ENCODE assay signal across 8 cellular contexts in genomic region chr1:151008244-151009205, GRCh38. TPM values are rescaled to one million over a fixed set of nuclear protein-coding genes. Genes with fewer than 3 reads are reported as not detected.
DNase-seq lines count a peak whose midpoint lies in the region; ATAC-seq, FAIRE-seq and TF ChIP-seq lines count a peak whose summit lies in the region.

A gene with protein sequence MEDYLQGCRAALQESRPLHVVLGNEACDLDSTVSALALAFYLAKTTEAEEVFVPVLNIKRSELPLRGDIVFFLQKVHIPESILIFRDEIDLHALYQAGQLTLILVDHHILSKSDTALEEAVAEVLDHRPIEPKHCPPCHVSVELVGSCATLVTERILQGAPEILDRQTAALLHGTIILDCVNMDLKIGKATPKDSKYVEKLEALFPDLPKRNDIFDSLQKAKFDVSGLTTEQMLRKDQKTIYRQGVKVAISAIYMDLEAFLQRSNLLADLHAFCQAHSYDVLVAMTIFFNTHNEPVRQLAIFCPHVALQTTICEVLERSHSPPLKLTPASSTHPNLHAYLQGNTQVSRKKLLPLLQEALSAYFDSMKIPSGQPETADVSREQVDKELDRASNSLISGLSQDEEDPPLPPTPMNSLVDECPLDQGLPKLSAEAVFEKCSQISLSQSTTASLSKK (plus strand): TSS chr1:151008449. CDS start chr1:151008633, 184 bp downstream.

- WGBS in pancreas, 2 donors: 0 to 1% methylated on average over 69 of the region's 69 CpGs
- WGBS in thyroid gland, 2 donors: 1 to 2% methylated on average over 30 to 44 of the region's 69 CpGs

- no peaks in the 10 kb centered on the region for H3K9me3 Mint-ChIP-seq in activated naive CD8-positive, alpha-beta T cell treated with anti-CD3 and anti-CD28 coated beads, Interleukin-2, amount 50 U/mL, for 24 hours

- H3K4me3 Mint-ChIP-seq in activated naive CD8-positive, alpha-beta T cell treated with anti-CD3 and anti-CD28 coated beads, Interleukin-2, amount 50 U/mL, for 24 hours: peak within 1 kb of the TSS; percentile 99

- no peaks in the 10 kb centered on the region for H3K27me3 Mint-ChIP-seq in activated naive CD8-positive, alpha-beta T cell treated with anti-CD3 and anti-CD28 coated beads, Interleukin-2, amount 50 U/mL, for 24 hours

- no peaks in the 10 kb centered on the region for H3K36me3 Mint-ChIP-seq in activated naive CD8-positive, alpha-beta T cell treated with anti-CD3 and anti-CD28 coated beads, Interleukin-2, amount 50 U/mL, for 24 hours (ENCODE audit: low read depth)

- H3K36me3 ChIP-seq in pancreas (no peaks in the 10 kb centered on the region), thyroid gland (no peaks in the 10 kb centered on the region)

- H3K4me1 ChIP-seq in pancreas: peaks cover 10 to 36% (median 21%) of the 10 kb centered on the region in 3 donors
- peaks cover 64% of the 10 kb centered on the region in 2 donors for H3K4me1 ChIP-seq in thyroid gland

- ATAC-seq in HG02642 (IDR thresholded peaks at IDR 0.05; ENCODE audit: poor library complexity, unreplicated experiment): peak; percentile 78
- ATAC-seq in activated naive CD8-positive, alpha-beta T cell treated with anti-CD3 and anti-CD28 coated beads, Interleukin-2, amount 50 U/mL, for 24 hours: peak; percentile 81
- peak; percentile 92 for ATAC-seq in Right ventricle myocardium superior (ENCODE audit: poor library complexity)
- ATAC-seq in pancreas: peak; percentile 85 to 92 (median 90)

- DNase-seq in GM04503 (ENCODE audit: low read depth) (peak; percentile 91), NCI-H1436 treated with DMSO at 0.1 percent for 48 hours (lab: John Stamatoyannopoulos, UW) (peak; percentile 79), T follicular helper cell (ENCODE audit: low read depth) (peak; percentile 95), Right ventricle myocardium superior (peak; percentile 98), pancreas (peak; percentile 95 to 99 (median 98)), thyroid gland (peak; percentile 96)
- peak; percentile 99 for DNase-seq in activated naive CD8-positive, alpha-beta T cell treated with anti-CD3 and anti-CD28 coated beads, Interleukin-2, amount 50 U/mL, for 24 hours

- TF ChIP-seq POLR2A in thyroid gland (IDR thresholded peaks at IDR 0.05): peak in 1 of 2 donors; percentile 95

- H3K27ac Mint-ChIP-seq in activated naive CD8-positive, alpha-beta T cell treated with anti-CD3 and anti-CD28 coated beads, Interleukin-2, amount 50 U/mL, for 24 hours: peak within 1 kb of the TSS; percentile 97

- no peaks in the 10 kb centered on the region for H3K27me3 ChIP-seq in pancreas
- H3K27me3 ChIP-seq in thyroid gland: no peaks in the 10 kb centered on the region

- H3K4me3 ChIP-seq in pancreas: peak within 1 kb of the TSS; percentile 31 to 67 (median 60)
- H3K4me3 ChIP-seq in thyroid gland (replicated peaks in 1 of 3): peak within 1 kb of the TSS; percentile 71 to 89 (median 73)

- TF ChIP-seq CTCF in pancreas (IDR thresholded peaks at IDR 0.05) (peak in 1 of 4 donors; percentile 12), thyroid gland (IDR thresholded peaks at IDR 0.05) (no peak)

- H3K4me1 Mint-ChIP-seq in activated naive CD8-positive, alpha-beta T cell treated with anti-CD3 and anti-CD28 coated beads, Interleukin-2, amount 50 U/mL, for 24 hours: peaks cover 79% of the 10 kb centered on the region

- H3K27ac ChIP-seq in pancreas (peak within 1 kb of the TSS; percentile 78 to 94 (median 81)), thyroid gland (peak within 1 kb of the TSS; percentile 92 to 98 (median 96))

- peak; percentile 54 for FAIRE-seq in pancreas (lab: Jason Lieb, UNC)

- intact Hi-C loops in Right ventricle myocardium superior (cut with DNase I) (no loop called here), pancreas (cut with DNase I) (no loop called here), thyroid gland (cut with DNase I) (loop anchor here (5.0 kb wide), 1 partner anchor 49 kb away; the partner anchor contains the start of gene CDC42SE1)

- no peaks in the 10 kb centered on the region for H3K9me3 ChIP-seq in pancreas
- no peaks in the 10 kb centered on the region for H3K9me3 ChIP-seq in thyroid gland

RNA-seq across cellular contexts. Expression of the gene that starts here (rescaled TPM):
- total RNA-seq in Right ventricle myocardium superior (41.3 TPM), pancreas (10 to 100 TPM in 2 of 6 donors, 1 to 10 TPM in 4; 6.4 to 11.1 (median 8.1) TPM), thyroid gland (10 to 100 TPM; 66.0 to 79.0 (median 76.3) TPM)
- 10 to 100 TPM in 1 of 2 donors, 1 to 10 TPM in 1; 6.7 to 16.7 TPM for polyA plus RNA-seq in pancreas

Comparison
In these comparisons a context has a peak if more than half of its experiments do, and no peak if none do; other contexts are left out.
1. Peak in every context shown above with its lines: DNase-seq, ATAC-seq, H3K4me3 ChIP-seq and H3K27ac ChIP-seq.